13 cellular contexts compared by ENCODE assay signal in the genomic region with DNA sequence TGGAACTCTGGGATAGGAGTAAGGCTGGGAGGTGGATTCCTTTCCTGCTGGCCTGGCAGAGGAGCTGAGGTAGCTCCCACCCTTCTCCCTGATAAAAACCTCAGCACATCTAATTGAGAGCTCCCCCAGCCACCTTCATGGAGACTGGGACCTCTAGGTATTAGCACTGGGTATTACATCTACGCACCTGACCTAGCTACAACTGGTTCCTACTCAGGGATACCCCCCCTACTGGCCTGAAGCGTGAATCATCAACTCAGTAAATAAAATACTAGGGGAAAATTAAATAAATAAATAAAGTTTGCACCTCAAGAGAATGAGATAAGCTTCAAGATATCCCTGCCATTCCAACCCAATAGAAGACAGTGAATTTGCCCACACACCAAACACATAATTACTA.
DNase-seq lines count a peak whose midpoint lies in the region; ATAC-seq and TF ChIP-seq lines count a peak whose summit lies in the region.
"Had no signal": no experiment of that assay in that cellular context is flagged by ENCODE, and none has a peak within 500 bp of the region (broad histone marks: within the 10 kb centered on the region; RNA-seq: fewer than 3 reads in every experiment).

No MANE protein-coding gene starts in this region.

- no peaks in the 10 kb centered on the region for H3K27me3 Mint-ChIP-seq in activated CD8-positive, alpha-beta memory T cell treated with anti-CD3 and anti-CD28 coated beads, Interleukin-2, amount 10 ng/mL, durations not matched to agents 7 days and 5 days
- H3K27me3 Mint-ChIP-seq: activated T-helper 17 cell treated with anti-CD3 and anti-CD28 coated beads, Interleukin-2, amount 50 U/mL, for 72 hours had no signal

- no peaks in the 10 kb centered on the region for H3K36me3 ChIP-seq in OCI-LY3 (replicated peaks; ENCODE audit: low read depth, low read length)
- no peaks in the 10 kb centered on the region for H3K36me3 ChIP-seq in heart right ventricle
- H3K36me3 ChIP-seq in mammary epithelial cell (ENCODE audit: insufficient read depth, low read length) = no peaks in the 10 kb centered on the region
- H3K36me3 ChIP-seq: BLaER1 had no signal

- no peak overlapping the region for H3K9ac ChIP-seq in OCI-LY3 (ENCODE audit: low read length)
- no peak overlapping the region for H3K9ac ChIP-seq in mammary epithelial cell (ENCODE audit: insufficient read depth, low read length)
- H3K9ac ChIP-seq: BLaER1 had no signal

- ATAC-seq in GM18505 (IDR thresholded peaks at IDR 0.05; ENCODE audit: unreplicated experiment) (peak; percentile 79), HG02759 (IDR thresholded peaks at IDR 0.05; ENCODE audit: unreplicated experiment) (peak; percentile 54), GM18502 (IDR thresholded peaks at IDR 0.05; ENCODE audit: poor library complexity, unreplicated experiment) (no peak), heart right ventricle (no peak)
- ATAC-seq in activated CD8-positive, alpha-beta memory T cell treated with anti-CD3 and anti-CD28 coated beads, Interleukin-2, amount 10 ng/mL, durations not matched to agents 7 days and 5 days = no peak
- ATAC-seq: activated T-helper 17 cell treated with anti-CD3 and anti-CD28 coated beads, Interleukin-2, amount 50 U/mL, for 72 hours; SK-N-SH treated with all-trans-retinoic acid at 6 μM for 48 hours had no signal

- no peak for TF ChIP-seq POLR2A in GM18505 (IDR thresholded peaks at IDR 0.05; ENCODE audit: borderline replicate concordance, extremely low read depth, insufficient read depth, insufficient read length)

- H3K4me1 Mint-ChIP-seq in activated CD8-positive, alpha-beta memory T cell treated with anti-CD3 and anti-CD28 coated beads, Interleukin-2, amount 10 ng/mL, durations not matched to agents 7 days and 5 days = no peaks in the 10 kb centered on the region
- H3K4me1 Mint-ChIP-seq: activated T-helper 17 cell treated with anti-CD3 and anti-CD28 coated beads, Interleukin-2, amount 50 U/mL, for 72 hours; immature natural killer cell had no signal

- H2AFZ ChIP-seq in OCI-LY3 (ENCODE audit: low read depth, low read length) = no peak overlapping the region
- no peak overlapping the region for H2AFZ ChIP-seq in mammary epithelial cell (ENCODE audit: low read depth, low read length)

- no peak overlapping the region for H3K27ac Mint-ChIP-seq in activated CD8-positive, alpha-beta memory T cell treated with anti-CD3 and anti-CD28 coated beads, Interleukin-2, amount 10 ng/mL, durations not matched to agents 7 days and 5 days
- H3K27ac Mint-ChIP-seq: activated T-helper 17 cell treated with anti-CD3 and anti-CD28 coated beads, Interleukin-2, amount 50 U/mL, for 72 hours; immature natural killer cell had no signal

- H3K4me3 ChIP-seq in OCI-LY3 (ENCODE audit: low read length) (no peak overlapping the region), heart right ventricle (no peak overlapping the region), mammary epithelial cell (replicated peaks in 1 of 3; ENCODE audit: insufficient read depth in 1 of 3, low read depth in 2 of 3, low read length in 3 of 3) (no peak overlapping the region)
- H3K4me3 ChIP-seq: BLaER1 had no signal

- H3K79me2 ChIP-seq in OCI-LY3 (ENCODE audit: low read length) (no peaks in the 10 kb centered on the region), mammary epithelial cell (ENCODE audit: insufficient read depth, low read length) (no peaks in the 10 kb centered on the region)

- H3K27me3 ChIP-seq in OCI-LY3 (ENCODE audit: low read depth, low read length) = no peaks in the 10 kb centered on the region
- no peaks in the 10 kb centered on the region for H3K27me3 ChIP-seq in heart right ventricle
- H3K27me3 ChIP-seq in mammary epithelial cell (ENCODE audit: insufficient read depth, low read length) = no peaks in the 10 kb centered on the region
- H3K27me3 ChIP-seq: BLaER1 had no signal

- intact Hi-C loops in heart right ventricle (cut with DNase I) = no loop called here
- intact Hi-C loops in mammary epithelial cell (cut with micrococcal nuclease) = loop anchor here (10.0 kb wide), 1 partner anchor 64 kb away; no protein-coding TSS in a partner anchor

- DNase-seq in iPS DF 4.7 (ENCODE audit: extremely low read depth, low spot score) = peak; percentile 64
- no peak for DNase-seq in heart right ventricle
- DNase-seq in activated CD8-positive, alpha-beta memory T cell treated with anti-CD3 and anti-CD28 coated beads, Interleukin-2, amount 10 ng/mL, durations not matched to agents 7 days and 5 days = no peak
- DNase-seq in mammary epithelial cell = no peak
- DNase-seq: immature natural killer cell, NCI-H69 had no signal

- 73 to 90% methylated on average over 2 of the region's 2 CpGs for WGBS in heart right ventricle, 2 donors
- WGBS in mammary epithelial cell (ENCODE audit: low coverage, missing lambda C conversion rate) = 96% methylated on average over 2 of the region's 2 CpGs

- H3K4me2 ChIP-seq in OCI-LY3 (ENCODE audit: low read length) (no peak overlapping the region), mammary epithelial cell (ENCODE audit: insufficient read depth, low read depth, low read length) (no peak overlapping the region)
- H3K4me2 ChIP-seq: BLaER1 had no signal

- CTCF ChIA-PET in activated CD8-positive, alpha-beta memory T cell treated with anti-CD3 and anti-CD28 coated beads, Interleukin-2, amount 10 ng/mL, durations not matched to agents 7 days and 5 days (lab: Charles Lee) = interaction anchor here (1.2 kb wide), 1 partner anchor 9 kb away, joined by 3 read pairs; no protein-coding TSS in a partner anchor
- CTCF ChIA-PET in mammary epithelial cell (lab: Charles Lee; ENCODE audit: low non-redundant PET) = no interaction called here

- no peak overlapping the region for H3K27ac ChIP-seq in OCI-LY3 (ENCODE audit: low read length)
- H3K27ac ChIP-seq in heart right ventricle = no peak overlapping the region
- no peak overlapping the region for H3K27ac ChIP-seq in mammary epithelial cell (ENCODE audit: insufficient read depth, low read depth, low read length)
- H3K27ac ChIP-seq: BLaER1 had no signal

- TF ChIP-seq CTCF in OCI-LY3 (IDR thresholded peaks at IDR 0.05; ENCODE audit: low read depth, low read length) (peak; percentile 19; the same call in 1 of the 2 replicates), heart right ventricle (IDR thresholded peaks at IDR 0.05) (no peak), mammary epithelial cell (conservative IDR thresholded peaks at IDR 0.05 in 1 of 2, IDR thresholded peaks at IDR 0.05 in 1 of 2; ENCODE audit: extremely low read depth in 1 of 2, insufficient read depth in 1 of 2, low read depth in 1 of 2, low read length in 2 of 2) (no peak)

- H3K9me3 ChIP-seq in OCI-LY3 (ENCODE audit: insufficient read depth, low read length) = no peaks in the 10 kb centered on the region
- peaks cover 0 to 23% (median 15%) of the 10 kb centered on the region in 11 donors for H3K9me3 ChIP-seq in heart right ventricle
- no peaks in the 10 kb centered on the region for H3K9me3 ChIP-seq in mammary epithelial cell (replicated peaks; ENCODE audit: insufficient read depth, low read length)

- no peak overlapping the region for H3K4me3 Mint-ChIP-seq in activated CD8-positive, alpha-beta memory T cell treated with anti-CD3 and anti-CD28 coated beads, Interleukin-2, amount 10 ng/mL, durations not matched to agents 7 days and 5 days
- H3K4me3 Mint-ChIP-seq: activated T-helper 17 cell treated with anti-CD3 and anti-CD28 coated beads, Interleukin-2, amount 50 U/mL, for 72 hours; immature natural killer cell had no signal

- H3K4me1 ChIP-seq in OCI-LY3 (ENCODE audit: low read length) (peaks cover 10% of the 10 kb centered on the region), heart right ventricle (peaks cover 0 to 9% (median 0%) of the 10 kb centered on the region in 9 donors), mammary epithelial cell (ENCODE audit: insufficient read depth, low read length) (peaks cover 7% of the 10 kb centered on the region)
- H3K4me1 ChIP-seq: BLaER1 had no signal

- peaks cover 5% of the 10 kb centered on the region for H3K9me3 Mint-ChIP-seq in activated CD8-positive, alpha-beta memory T cell treated with anti-CD3 and anti-CD28 coated beads, Interleukin-2, amount 10 ng/mL, durations not matched to agents 7 days and 5 days (ENCODE audit: low read depth)

- H3K36me3 Mint-ChIP-seq in activated CD8-positive, alpha-beta memory T cell treated with anti-CD3 and anti-CD28 coated beads, Interleukin-2, amount 10 ng/mL, durations not matched to agents 7 days and 5 days = no peaks in the 10 kb centered on the region
- H3K36me3 Mint-ChIP-seq: immature natural killer cell had no signal

- dilution Hi-C loops in mammary epithelial cell (cut with HindIII; ENCODE audit: low sequenced_read_pairs) = no loop called here

- in situ Hi-C loops in mammary epithelial cell (cut with MboI; ENCODE audit: low sequenced_read_pairs in 2 of 2) = no loop called here

- no peaks in the 10 kb centered on the region for H4K20me1 ChIP-seq in OCI-LY3 (ENCODE audit: insufficient read depth, low read length)
- no peaks in the 10 kb centered on the region for H4K20me1 ChIP-seq in mammary epithelial cell (ENCODE audit: insufficient read depth, low read length)
- H4K20me1 ChIP-seq: BLaER1 had no signal

- BruUV-seq in mammary epithelial cell (replicated peaks; lab: Mats Ljungman, UMichigan) = no TSS peak

Comparison
In these comparisons a context has a peak if more than half of its experiments do, and no peak if none do; other contexts are left out.
1. ATAC-seq: peak in GM18505 (single experiment) and HG02759 (single experiment); none in GM18502 (single experiment), heart right ventricle (0 of 8) and activated CD8-positive, alpha-beta memory T cell treated with anti-CD3 and anti-CD28 coated beads, Interleukin-2, amount 10 ng/mL, durations not matched to agents 7 days and 5 days (single experiment).